Comparison of ENCODE assay signal across 8 cellular contexts in genomic region chr10:88991161-88991899, GRCh38. TPM values are rescaled to one million over a fixed set of nuclear protein-coding genes. Genes with fewer than 3 reads are reported as not detected.
A peak's percentile ranks its signal among the peaks of the same experiment; 100 is the strongest.
DNase-seq lines count a peak whose midpoint lies in the region; ATAC-seq and TF ChIP-seq lines count a peak whose summit lies in the region.

No MANE protein-coding gene starts in this region.

- no peaks in the 10 kb centered on the region for H3K9me2 ChIP-seq in HCT116 (ENCODE audit: insufficient read depth)

- H3K36me3 Mint-ChIP-seq in activated CD4-positive, alpha-beta memory T cell treated with anti-CD3 and anti-CD28 coated beads for 36 hours, result peaks cover 34% of the 10 kb centered on the region

- H3K4me1 Mint-ChIP-seq in activated CD4-positive, alpha-beta memory T cell treated with anti-CD3 and anti-CD28 coated beads for 36 hours (ENCODE audit: low read depth), result peaks cover 68% of the 10 kb centered on the region

- H3K36me3 ChIP-seq in ES-I3 (ENCODE audit: insufficient read depth, low read length), result no peaks in the 10 kb centered on the region
- no peaks in the 10 kb centered on the region for H3K36me3 ChIP-seq in HCT116 (ENCODE audit: control insufficient read depth in 1 of 2, insufficient read depth in 2 of 2, low read length in 2 of 2)
- H3K36me3 ChIP-seq in lower lobe of right lung, result no peaks in the 10 kb centered on the region

- peak overlapping the region; percentile 96 for H3K27ac Mint-ChIP-seq in activated CD4-positive, alpha-beta memory T cell treated with anti-CD3 and anti-CD28 coated beads for 36 hours

- H3K9me3 ChIP-seq in ES-I3 (ENCODE audit: control insufficient read depth, insufficient read depth, low read length) (no peaks in the 10 kb centered on the region), HCT116 (ENCODE audit: control insufficient read depth in 1 of 2, insufficient read depth in 1 of 2, low read depth in 1 of 2, low read length in 2 of 2) (no peaks in the 10 kb centered on the region), lower lobe of right lung (no peaks in the 10 kb centered on the region)

- H2AFZ ChIP-seq in HCT116 (ENCODE audit: low read depth, low read length, poor library complexity, severe bottlenecking), result peak overlapping the region; percentile 82

- no peak for TF ChIP-seq CTCF in HCT116 (IDR thresholded peaks at IDR 0.05 in 2 of 3, conservative IDR thresholded peaks at IDR 0.05 in 1 of 3; ENCODE audit: borderline replicate concordance in 1 of 3, insufficient read depth in 1 of 3, low read depth in 2 of 3, low read length in 2 of 3)
- TF ChIP-seq CTCF in lower lobe of right lung (IDR thresholded peaks at IDR 0.05), result peak; percentile 24

- H3K4me1 ChIP-seq in ES-I3 (ENCODE audit: insufficient read depth, low read length) (0 out of 2 replicates have a peak, but pooled peaks cover 13% of the 10 kb centered on the region), HCT116 (ENCODE audit: control insufficient read depth in 1 of 2, insufficient read depth in 2 of 2, low read length in 2 of 2) (peaks cover 0 to 29% of the 10 kb centered on the region in 2 experiments; a peak in 3 of 4 replicates), lower lobe of right lung (peaks cover 68% of the 10 kb centered on the region)

- no peaks in the 10 kb centered on the region for H3K27me3 ChIP-seq in HCT116 (ENCODE audit: insufficient read depth, low read length)
- no peaks in the 10 kb centered on the region for H3K27me3 ChIP-seq in lower lobe of right lung (ENCODE audit: low read depth)

- H3K4me2 ChIP-seq in HCT116 (ENCODE audit: low read length), result peak overlapping the region; percentile 95

- peak overlapping the region; percentile 87 for H3K9ac ChIP-seq in ES-I3 (ENCODE audit: low read depth, low read length)
- H3K9ac ChIP-seq in HCT116 (ENCODE audit: low read length), result peak overlapping the region; percentile 76

- TF ChIP-seq POLR2A in HCT116 (IDR thresholded peaks at IDR 0.05; ENCODE audit: borderline replicate concordance, extremely low read depth, insufficient read depth, insufficient read length), result no peak

- H3K4me3 ChIP-seq in HCT116 (replicated peaks in 1 of 2; ENCODE audit: low read depth in 1 of 2, low read length in 2 of 2) (peak overlapping the region; percentile 73 to 89), lower lobe of right lung (peak overlapping the region; percentile 93)

- ATAC-seq in HCT116, result peak; percentile 68
- ATAC-seq in lower lobe of right lung, result peak; percentile 82 to 83

- TSS peak; percentile 54 for BruUV-seq in HCT116 (replicated peaks; lab: Mats Ljungman, UMichigan)

- TF ChIP-seq RAD21 in HCT116 (IDR thresholded peaks at IDR 0.05; ENCODE audit: low read depth), result no peak

- DNase-seq in HCT116 (ENCODE audit: low read depth, low spot score), result peak; percentile 35
- DNase-seq in NCI-H146 (lab: John Stamatoyannopoulos, UW), result peak; percentile 55
- peak; percentile 90 for DNase-seq in activated CD4-positive, alpha-beta memory T cell treated with anti-CD3 and anti-CD28 coated beads for 36 hours
- DNase-seq in ecto neural progenitor cell (ENCODE audit: low spot score), result peak; percentile 65
- DNase-seq in lower lobe of right lung, result peak; percentile 80
- peak; percentile 46 to 60 (median 58) for DNase-seq in stimulated activated CD4-positive, alpha-beta T cell treated with anti-CD3 and anti-CD28 coated beads, TNF-alpha, amount 100 ng/mL, for 4 hours (ENCODE audit: low read depth in 3 of 3)
- no peak for DNase-seq in middle frontal gyrus (ENCODE audit: extremely low spot score, low spot score)

- no peaks in the 10 kb centered on the region for H3K27me3 Mint-ChIP-seq in activated CD4-positive, alpha-beta memory T cell treated with anti-CD3 and anti-CD28 coated beads for 36 hours

- H3K4me3 Mint-ChIP-seq in activated CD4-positive, alpha-beta memory T cell treated with anti-CD3 and anti-CD28 coated beads for 36 hours, result peak overlapping the region; percentile 86

- H4K20me1 ChIP-seq in HCT116 (ENCODE audit: insufficient read depth), result no peaks in the 10 kb centered on the region

- CTCF ChIA-PET in HCT116 (lab: Charles Lee), result interaction anchor here (1.1 to 2.3 kb wide), 4 partner anchors 10 to 156 kb away, joined by 3 to 13 read pairs (median 4); no protein-coding TSS in a partner anchor
- CTCF ChIA-PET in activated CD4-positive, alpha-beta memory T cell treated with anti-CD3 and anti-CD28 coated beads for 36 hours (lab: Charles Lee), result interaction anchor here (1.0 to 5.8 kb wide), 10 partner anchors 10 to 341 kb away, joined by 3 to 89 read pairs (median 8); partner anchors contain the start of gene CH25H

- intact Hi-C loops in HCT116 (cut with micrococcal nuclease), result no loop called here
- intact Hi-C loops in activated CD4-positive, alpha-beta memory T cell treated with anti-CD3 and anti-CD28 coated beads for 36 hours (cut with micrococcal nuclease), result loop anchor here (1.0 to 10.0 kb wide), 8 partner anchors 10 to 1129 kb away; partner anchors contain the start of genes IFIT5, KLLN, PTEN and STAMBPL1
- intact Hi-C loops in lower lobe of right lung (cut with DNase I), result no loop called here

- peaks cover 3% of the 10 kb centered on the region for H3K9me3 Mint-ChIP-seq in activated CD4-positive, alpha-beta memory T cell treated with anti-CD3 and anti-CD28 coated beads for 36 hours

- RAD21 ChIA-PET in HCT116 (lab: Charles Lee; ENCODE audit: low non-redundant PET in 1 of 2, low total read pairs in 2 of 2, uncharacterized antibody in 2 of 2, unreplicated experiment in 2 of 2), result interaction anchor here in 1 of 2 experiments (1.2 kb wide), 1 partner anchor 57 kb away, joined by 3 read pairs; no protein-coding TSS in a partner anchor

- peak overlapping the region; percentile 83 for H3K27ac ChIP-seq in HCT116 (ENCODE audit: low read depth, low read length)
- H3K27ac ChIP-seq in lower lobe of right lung, result peak overlapping the region; percentile 98

- POLR2A ChIA-PET in HCT116 (lab: Charles Lee), result no interaction called here
- POLR2A ChIA-PET in activated CD4-positive, alpha-beta memory T cell treated with anti-CD3 and anti-CD28 coated beads for 36 hours (lab: Charles Lee), result interaction anchor here (0.7 to 4.8 kb wide), 15 partner anchors 9 to 226 kb away, joined by 3 to 122 read pairs (median 4); partner anchors contain the start of gene CH25H

- H3K79me2 ChIP-seq in HCT116 (ENCODE audit: insufficient read depth, low read length), result no peaks in the 10 kb centered on the region

TF ChIP-seq in HCT116, 20 proteins besides CTCF, POLR2A, EP300 and RAD21 (continues in another document):
- TF ChIP-seq REST (IDR thresholded peaks at IDR 0.05; ENCODE audit: low read depth) (no peak), FOSL1 (IDR thresholded peaks at IDR 0.05; ENCODE audit: low read depth) (no peak), TCF7L2 (IDR thresholded peaks at IDR 0.05; ENCODE audit: borderline replicate concordance, extremely low read depth, insufficient read depth, insufficient read length) (no peak), ZFX (IDR thresholded peaks at IDR 0.05) (no peak), SP1 (IDR thresholded peaks at IDR 0.05; ENCODE audit: low read depth) (no peak), EZH2 (IDR thresholded peaks at IDR 0.05) (no peak), SIN3A (IDR thresholded peaks at IDR 0.05; ENCODE audit: low read depth) (peak; percentile 31; the same call in 1 of the 2 replicates), YY1 (IDR thresholded peaks at IDR 0.05; ENCODE audit: extremely low read depth, insufficient replicate concordance, low read depth, low read length) (no peak), EZH2phosphoT487 (IDR thresholded peaks at IDR 0.05; ENCODE audit: borderline replicate concordance) (no peak), ZNF274 (IDR thresholded peaks at IDR 0.05; ENCODE audit: low read depth, low read length) (no peak), MAX (IDR thresholded peaks at IDR 0.05) (no peak; the same call in 1 of the 2 replicates), ELF1 (IDR thresholded peaks at IDR 0.05; ENCODE audit: borderline replicate concordance, low read depth) (no peak), SRF (IDR thresholded peaks at IDR 0.05; ENCODE audit: low read depth) (no peak), JUND (IDR thresholded peaks at IDR 0.05) (no peak), POLR2AphosphoS5 (IDR thresholded peaks at IDR 0.05; ENCODE audit: low read depth, low read length) (peak; percentile 34; the same call in 1 of the 2 replicates), CEBPB (IDR thresholded peaks at IDR 0.05; ENCODE audit: low read depth) (0 out of 2 replicates have a peak, but pooled peaks have one; percentile 15)

RNA-seq across cellular contexts. Expression of gene FAS, which starts 0.7 kb away (rescaled TPM):
- total RNA-seq in HCT116 (2021; ENCODE audit: unreplicated experiment), result 9.3 TPM
- 9.3 and 11.7 TPM in 2 replicates for polyA plus RNA-seq in HCT116 (2012)
- total RNA-seq in activated CD4-positive, alpha-beta memory T cell treated with anti-CD3 and anti-CD28 coated beads for 36 hours, result 10 to 100 TPM; 62.2 to 63.5 TPM
- 35.7 TPM for total RNA-seq in lower lobe of right lung

RNA-seq across cellular contexts. Expression of gene ACTA2, which starts 38.8 kb away (rescaled TPM):
- total RNA-seq in HCT116 (2021; ENCODE audit: unreplicated experiment), result 9.4 TPM
- 9.6 and 10.8 TPM in 2 replicates for polyA plus RNA-seq in HCT116 (2012)
- total RNA-seq in activated CD4-positive, alpha-beta memory T cell treated with anti-CD3 and anti-CD28 coated beads for 36 hours, result 10 to 100 TPM; 18.6 to 23.3 TPM
- total RNA-seq in lower lobe of right lung, result 204 TPM
